ENCODE assay signal across 8 cellular contexts in genomic region chr19:42242512-42243409, GRCh38. TPM values are rescaled to one million over a fixed set of nuclear protein-coding genes. Genes with fewer than 3 reads are reported as not detected.
DNase-seq lines count a peak whose midpoint lies in the region; ATAC-seq and TF ChIP-seq lines count a peak whose summit lies in the region.

Gene GSK3A, minus strand, starts transcription at chr19:42242602. Its CDS starts 137 bp downstream, at chr19:42242465.

- intact Hi-C loops in head of caudate nucleus (cut with DNase I) = loop anchor here (2.0 to 10.0 kb wide), 2 partner anchors 38 to 82 kb away; partner anchors contain the start of gene MEGF8

- no peaks in the 10 kb centered on the region for H3K9me3 Mint-ChIP-seq in osteocyte (ENCODE audit: unreplicated experiment)

- ATAC-seq in HG02759 (IDR thresholded peaks at IDR 0.05; ENCODE audit: unreplicated experiment) = peak; percentile 68

- H3K4me3 ChIP-seq in GM12864 (ENCODE audit: low read depth, low read length) (peak within 1 kb of the TSS; percentile 69), thymus (ENCODE audit: low read length) (peak within 1 kb of the TSS; percentile 93)

- H3K27ac ChIP-seq in thymus (ENCODE audit: low read depth) = peak within 1 kb of the TSS; percentile 92

- peak within 1 kb of the TSS; percentile 98 for H3K27ac Mint-ChIP-seq in osteocyte (ENCODE audit: unreplicated experiment)

- H3K9me3 ChIP-seq in thymus (ENCODE audit: control insufficient read depth) = no peaks in the 10 kb centered on the region

- peaks cover 57% of the 10 kb centered on the region for H3K4me1 Mint-ChIP-seq in osteocyte (ENCODE audit: unreplicated experiment)

- DNase-seq in GM12864 (ENCODE audit: low read depth) (peak; percentile 98), NCI-H1417 (lab: John Stamatoyannopoulos, UW) (peak; percentile 100), SW 1271 (lab: John Stamatoyannopoulos, UW) (peak; percentile 91 to 94), head of caudate nucleus (peak; percentile 99 to 100 (median 100)), osteocyte (ENCODE audit: extremely low spot score, unreplicated experiment) (peak; percentile 99)
- peak; percentile 91 for DNase-seq in activated naive CD8-positive, alpha-beta T cell treated with anti-CD3 and anti-CD28 coated beads, Interleukin-2, amount 50 U/mL, for 16 hours (ENCODE audit: low read depth, low spot score)

- H3K36me3 ChIP-seq in thymus (ENCODE audit: control insufficient read depth, insufficient read depth) = peaks cover 9% of the 10 kb centered on the region

- no peaks in the 10 kb centered on the region for H3K27me3 Mint-ChIP-seq in osteocyte (ENCODE audit: unreplicated experiment)

- WGBS in thymus = under 1% methylated on average over 76 of the region's 76 CpGs

- H3K4me3 Mint-ChIP-seq in osteocyte (ENCODE audit: unreplicated experiment) = peak within 1 kb of the TSS; percentile 95

- H3K36me3 Mint-ChIP-seq in osteocyte (ENCODE audit: unreplicated experiment) = peaks cover 5% of the 10 kb centered on the region

- peaks cover 15% of the 10 kb centered on the region for H3K4me1 ChIP-seq in thymus (ENCODE audit: control insufficient read depth, insufficient read depth, low read length)

- TF ChIP-seq CTCF in GM12864 (IDR thresholded peaks at IDR 0.05; ENCODE audit: low read depth, low read length, missing control alignments) = no peak
- TF ChIP-seq CTCF in osteocyte (IDR thresholded peaks at IDR 0.05) = no peak

- H3K27me3 ChIP-seq in thymus (ENCODE audit: control insufficient read depth, insufficient read depth) = no peaks in the 10 kb centered on the region

RNA-seq across cellular contexts. Expression of gene GSK3A, which starts in this region (rescaled TPM):
- total RNA-seq in osteocyte = 45.4 and 52.3 TPM in 2 replicates
- 31.4 TPM for polyA plus RNA-seq in thymus

Comparison
In these comparisons a context has a peak if more than half of its experiments do, and no peak if none do; other contexts are left out.
1. Peak in every context shown above with its lines: DNase-seq, ATAC-seq, H3K4me3 ChIP-seq and H3K27ac ChIP-seq.